21 cellular contexts compared by ENCODE assay signal in the genomic region with DNA sequence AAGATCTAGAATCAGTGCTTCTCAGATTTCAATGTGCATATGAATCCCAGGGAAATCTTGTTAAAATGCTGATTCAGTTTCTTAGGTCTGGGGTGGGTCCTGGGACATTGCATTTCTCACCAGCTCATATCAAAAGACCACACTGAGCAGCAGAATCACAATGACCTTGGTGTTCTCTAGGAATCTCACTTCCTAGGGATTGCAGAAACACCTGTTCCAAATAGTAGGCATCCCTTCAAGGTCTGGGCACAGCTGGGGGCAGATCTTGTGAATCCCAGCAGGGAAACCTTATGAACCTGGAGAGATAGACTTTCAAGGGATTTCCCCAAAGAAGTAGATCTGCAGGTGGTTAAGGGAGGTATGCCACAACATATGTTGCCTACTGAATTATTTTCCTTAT. TPM values are rescaled to one million over a fixed set of nuclear protein-coding genes. Genes with fewer than 3 reads are reported as not detected.
DNase-seq lines count a peak whose midpoint lies in the region; ATAC-seq, FAIRE-seq and TF ChIP-seq lines count a peak whose summit lies in the region.
"Had no signal": no experiment of that assay in that cellular context is flagged by ENCODE, and none has a peak within 500 bp of the region (broad histone marks: within the 10 kb centered on the region; RNA-seq: fewer than 3 reads in every experiment).

No MANE protein-coding gene starts in this region.

- no peaks in the 10 kb centered on the region for H3K36me3 Mint-ChIP-seq in CD4-positive, alpha-beta T cell (ENCODE audit: low read depth)

- no peak overlapping the region for H3K18ac ChIP-seq in H1 (ENCODE audit: extremely low read depth, low read length)

- no peak overlapping the region for H2BK12ac ChIP-seq in H1 (ENCODE audit: low read depth, low read length)

- intact Hi-C loops in CD4-positive, alpha-beta T cell (cut with DNase I, micrococcal nuclease) = no loop called here

- no peak overlapping the region for H3K4ac ChIP-seq in H1 (replicated peaks; ENCODE audit: insufficient read length, low read depth, low read length)

- TF ChIP-seq EP300 in H1 (IDR thresholded peaks at IDR 0.05; ENCODE audit: borderline replicate concordance in 1 of 2, low read depth in 2 of 2, low read length in 2 of 2) = no peak

- H3K4me3 ChIP-seq in H1 (ENCODE audit: extremely low read depth in 1 of 4, insufficient read depth in 2 of 4, low read depth in 3 of 4, low read length in 4 of 4) = no peak overlapping the region
- H3K4me3 ChIP-seq: BLaER1 had no signal

- H2BK20ac ChIP-seq in H1 (ENCODE audit: low read length) = no peak overlapping the region

- H3K56ac ChIP-seq in H1 (replicated peaks; ENCODE audit: insufficient read length, low read depth, low read length) = no peak overlapping the region

- TF ChIP-seq RAD21 in H1 (IDR thresholded peaks at IDR 0.05 in 1 of 2, conservative IDR thresholded peaks at IDR 0.05 in 1 of 2; ENCODE audit: low read depth in 2 of 2, low read length in 2 of 2) = no peak

- no peak overlapping the region for H4K5ac ChIP-seq in H1 (ENCODE audit: insufficient read length, low read depth, low read length)

- no peaks in the 10 kb centered on the region for H3K4me1 Mint-ChIP-seq in CD4-positive, alpha-beta T cell (ENCODE audit: low read depth)
- H3K4me1 Mint-ChIP-seq: B cell; CD4-positive, CD25-positive, alpha-beta regulatory T cell; CD8-positive, alpha-beta memory T cell had no signal

- H3K9me3 Mint-ChIP-seq in CD4-positive, alpha-beta T cell = no peaks in the 10 kb centered on the region
- H3K9me3 Mint-ChIP-seq: CD8-positive, alpha-beta memory T cell had no signal

- H2BK15ac ChIP-seq in H1 (ENCODE audit: low read length) = no peak overlapping the region

- DNase-seq in NCI-H2171 treated with DMSO at 0.1 percent for 48 hours (lab: John Stamatoyannopoulos, UW) = peak; percentile 68
- DNase-seq in NCI-H2171 (lab: John Stamatoyannopoulos, UW) = no peak
- no peak for DNase-seq in H1 (ENCODE audit: low read depth in 1 of 2, low spot score in 2 of 2)
- DNase-seq in myocyte (ENCODE audit: low read depth) = peak; percentile 13
- DNase-seq in SKM-1 treated with dmso at 0.1 percent for 144 hours (lab: John Stamatoyannopoulos, UW; ENCODE audit: unreplicated experiment) = no peak
- DNase-seq in CD4-positive, alpha-beta T cell = no peak
- no peak for DNase-seq in T-helper 2 cell
- DNase-seq: CD4-positive, CD25-positive, alpha-beta regulatory T cell; CD8-positive, alpha-beta memory T cell; DMS53; DMS79 treated with DMSO at 0.1 percent for 48 hours; GOT3; H7; HCEC 1CT had no signal

- no peak overlapping the region for H2AK5ac ChIP-seq in H1 (ENCODE audit: low read depth, low read length)

- H2BK120ac ChIP-seq in H1 (replicated peaks; ENCODE audit: low read depth, low read length) = no peak overlapping the region

- H3K27me3 ChIP-seq in H1 (replicated peaks in 1 of 4; ENCODE audit: control insufficient read depth in 3 of 4, extremely low read depth in 1 of 4, insufficient read depth in 3 of 4, low read length in 3 of 4) = no peaks in the 10 kb centered on the region
- H3K27me3 ChIP-seq in CD4-positive, alpha-beta T cell (ENCODE audit: control insufficient read depth, insufficient read depth, low read length) = no peaks in the 10 kb centered on the region
- H3K27me3 ChIP-seq: BLaER1 had no signal

- no peak overlapping the region for H2BK5ac ChIP-seq in H1 (ENCODE audit: low read depth, low read length)

- H3K27me3 Mint-ChIP-seq in CD4-positive, alpha-beta T cell = peaks cover 39% of the 10 kb centered on the region
- H3K27me3 Mint-ChIP-seq: B cell had no signal

- H3K4me1 ChIP-seq in H1 (replicated peaks in 1 of 4; ENCODE audit: control insufficient read depth in 3 of 4, insufficient read depth in 4 of 4, low read length in 3 of 4) = peaks cover 2 to 21% (median 12%) of the 10 kb centered on the region in 4 experiments; a peak in 6 of 7 replicates
- H3K4me1 ChIP-seq: BLaER1 had no signal

- H3K23me2 ChIP-seq in H1 (ENCODE audit: low read depth, low read length) = no peaks in the 10 kb centered on the region; the same call in 1 of the 2 replicates

- no peak overlapping the region for H3K9ac ChIP-seq in H1 (replicated peaks in 1 of 4; ENCODE audit: extremely low read depth in 1 of 4, low read depth in 3 of 4, low read length in 3 of 4)
- H3K9ac ChIP-seq: BLaER1 had no signal

- ATAC-seq in CD4-positive, alpha-beta T cell (ENCODE audit: poor library complexity) = no peak

- H4K8ac ChIP-seq in H1 (ENCODE audit: extremely low read depth, insufficient read depth, low read length) = no peak overlapping the region

- H3K14ac ChIP-seq in H1 (ENCODE audit: insufficient read length) = no peak overlapping the region

- H4K20me1 ChIP-seq in H1 (replicated peaks in 1 of 2; ENCODE audit: control insufficient read depth in 1 of 2, insufficient read depth in 2 of 2, low read length in 2 of 2) = no peaks in the 10 kb centered on the region
- H4K20me1 ChIP-seq: BLaER1 had no signal

- H3K27ac ChIP-seq in VCaP (peak overlapping the region; percentile 77), H1 (ENCODE audit: low read depth, low read length) (no peak overlapping the region)
- no peak overlapping the region for H3K27ac ChIP-seq in CD4-positive, alpha-beta T cell (ENCODE audit: low read depth, low read length)
- H3K27ac ChIP-seq: 22Rv1, BLaER1, C4-2B had no signal

- peak overlapping the region; percentile 2 to 5; a peak in 1 of 4 replicates for H3K4me2 ChIP-seq in H1 (ENCODE audit: insufficient read depth in 1 of 2, low read depth in 2 of 2, low read length in 2 of 2)
- H3K4me2 ChIP-seq: BLaER1 had no signal

- H3K79me2 ChIP-seq in H1 (ENCODE audit: control insufficient read depth in 1 of 2, insufficient read depth in 2 of 2, low read length in 2 of 2) = no peaks in the 10 kb centered on the region

- no peak for TF ChIP-seq CTCF in VCaP (conservative IDR thresholded peaks at IDR 0.05)
- TF ChIP-seq CTCF in H1 (IDR thresholded peaks at IDR 0.05; ENCODE audit: control extremely low read depth in 1 of 3, insufficient read depth in 1 of 3, low read depth in 1 of 3, low read length in 3 of 3) = no peak
- TF ChIP-seq CTCF in CD4-positive, alpha-beta T cell (IDR thresholded peaks at IDR 0.05) = no peak

- H3K9me3 ChIP-seq in H1 (ENCODE audit: insufficient read depth in 2 of 2, low read depth in 1 of 2, low read length in 1 of 2) = peaks cover 4% of the 10 kb centered on the region in 2 experiments; a peak in 1 of 4 replicates
- no peaks in the 10 kb centered on the region for H3K9me3 ChIP-seq in CD4-positive, alpha-beta T cell (ENCODE audit: control insufficient read depth, low read length)
- H3K9me3 ChIP-seq: BLaER1 had no signal

- FAIRE-seq in H1 (lab: Jason Lieb, UNC) = peak; percentile 39
- FAIRE-seq: A204.1, GM12892 had no signal

- CTCF ChIA-PET in H1 (lab: Charles Lee; ENCODE audit: partially characterized antibody) = interaction anchor here (1.1 to 1.3 kb wide), 3 partner anchors 17 to 90 kb away, joined by 3 to 7 read pairs (median 4); no protein-coding TSS in a partner anchor
- CTCF ChIA-PET in CD4-positive, alpha-beta T cell (lab: Charles Lee) = no interaction called here

- no peak overlapping the region for H4K91ac ChIP-seq in H1 (replicated peaks; ENCODE audit: insufficient read length, low read length)

- no peak overlapping the region for H3K4me3 Mint-ChIP-seq in CD4-positive, alpha-beta T cell
- H3K4me3 Mint-ChIP-seq: B cell; CD4-positive, CD25-positive, alpha-beta regulatory T cell; CD8-positive, alpha-beta memory T cell had no signal

- H3K79me1 ChIP-seq in H1 (ENCODE audit: low read depth, low read length) = no peaks in the 10 kb centered on the region

- H3K36me3 ChIP-seq in H1 (ENCODE audit: control insufficient read depth in 2 of 4, insufficient read depth in 4 of 4, low read length in 3 of 4) = peaks cover 0 to 3% (median 0%) of the 10 kb centered on the region in 4 experiments; a peak in 3 of 8 replicates
- H3K36me3 ChIP-seq: BLaER1 had no signal

- no peak overlapping the region for H3K27ac Mint-ChIP-seq in CD4-positive, alpha-beta T cell
- H3K27ac Mint-ChIP-seq: B cell; CD4-positive, CD25-positive, alpha-beta regulatory T cell; CD8-positive, alpha-beta memory T cell had no signal

- no peak overlapping the region for H2AFZ ChIP-seq in H1 (ENCODE audit: low read length)

- no peak for TF ChIP-seq POLR2A in H1 (IDR thresholded peaks at IDR 0.05; ENCODE audit: control extremely low read depth in 1 of 2, low read depth in 2 of 2, low read length in 2 of 2)

- no peak overlapping the region for H3K23ac ChIP-seq in H1 (ENCODE audit: insufficient read length)

- POLR2A ChIA-PET in H1 (lab: Charles Lee; ENCODE audit: partially characterized antibody) = interaction anchor here (0.6 to 1.5 kb wide), 2 partner anchors 10 to 64 kb away, joined by 4 to 6 read pairs; partner anchors contain the start of gene GARNL3
- POLR2A ChIA-PET in CD4-positive, alpha-beta T cell (lab: Charles Lee) = no interaction called here

TF ChIP-seq in H1, 55 proteins besides CTCF, POLR2A, EP300 and RAD21:
- TF ChIP-seq HDAC2 (IDR thresholded peaks at IDR 0.05; ENCODE audit: borderline replicate concordance in 1 of 2, low read depth in 2 of 2, low read length in 2 of 2) (no peak), JUND (IDR thresholded peaks at IDR 0.05; ENCODE audit: low read length) (no peak), TCF12 (IDR thresholded peaks at IDR 0.05; ENCODE audit: low read depth, low read length) (peak; percentile 70; the same call in 1 of the 2 replicates), BRCA1 (IDR thresholded peaks at IDR 0.05; ENCODE audit: low read depth, low read length) (no peak), SP1 (IDR thresholded peaks at IDR 0.05; ENCODE audit: low read depth, low read length) (no peak), TEAD4 (IDR thresholded peaks at IDR 0.05; ENCODE audit: low read depth, low read length) (peak; percentile 8; the same call in 1 of the 2 replicates), SP4 (IDR thresholded peaks at IDR 0.05; ENCODE audit: low read length) (no peak)
TF ChIP-seq in H1: peak in this region for 2.

RNA-seq across cellular contexts. Expression of gene GARNL3, which starts 8.9 kb away (rescaled TPM):
- total RNA-seq in H1 (2021; fragmentation: NEBNext Ultra II Directional; extraction: Animal tissue kit (Norgen Biotek cat#: 25700)) = 17.3 and 18.3 TPM in 2 replicates
- polyA plus RNA-seq in H1 (2011; rRNA removed) = 5.2 and 6.5 TPM in 2 replicates
- polyA plus RNA-seq in H1 (2011; cell fraction: cytosol; rRNA removed) = 11.5 TPM
- 49.0 TPM for polyA plus RNA-seq in H1 (2011; cell fraction: nucleus; rRNA removed)
- 12.4 to 16.9 TPM (median 15.8 TPM) in 4 replicates for polyA plus RNA-seq in H1 (2012, experiment 1 of 2)
- polyA plus RNA-seq in H1 (2012, experiment 2 of 2) = 1.5 TPM
- 7.4 TPM for polyA plus RNA-seq in H1 (2013, experiment 1 of 2)
- polyA plus RNA-seq in H1 (2013, experiment 2 of 2) = 7.5 TPM
- 35.2 and 50.9 TPM in 2 replicates for polyA minus RNA-seq in H1 (2011; rRNA and poly(A)+ RNA removed)
- 15.3 TPM for polyA minus RNA-seq in H1 (2011; cell fraction: cytosol; rRNA and poly(A)+ RNA removed)
- 67.8 TPM for polyA minus RNA-seq in H1 (2011; cell fraction: nucleus; rRNA and poly(A)+ RNA removed)
- total RNA-seq in myocyte = 2.6 and 4.1 TPM in 2 replicates
- polyA plus RNA-seq in myocyte (2012) = 2.9 TPM
- 1 to 10 TPM in 1 of 2 experiments, under 1 TPM in 1; 0.63 to 1.8 TPM for total RNA-seq in CD4-positive, alpha-beta T cell

Comparison
In these comparisons a context has a peak if more than half of its experiments do, and no peak if none do; other contexts are left out.
1. DNase-seq: peak in NCI-H2171 treated with DMSO at 0.1 percent for 48 hours (single experiment) and myocyte (single experiment); none in NCI-H2171 (single experiment), H1 (0 of 2), SKM-1 treated with dmso at 0.1 percent for 144 hours (single experiment), CD4-positive, alpha-beta T cell (0 of 10) and T-helper 2 cell (0 of 5).